In genomic region chr19:43763473-43763939, GRCh38 we compare ENCODE assay signal across 11 cellular contexts. TPM values are rescaled to one million over a fixed set of nuclear protein-coding genes. Genes with fewer than 3 reads are reported as not detected.
A peak's percentile ranks its signal among the peaks of the same experiment; 100 is the strongest.
DNase-seq lines count a peak whose midpoint lies in the region; ATAC-seq, FAIRE-seq and TF ChIP-seq lines count a peak whose summit lies in the region.
"Had no signal": no experiment of that assay in that cellular context is flagged by ENCODE, and none has a peak within 500 bp of the region (broad histone marks: within the 10 kb centered on the region; RNA-seq: fewer than 3 reads in every experiment).

No MANE protein-coding gene starts in this region.

- peaks cover 77% of the 10 kb centered on the region for H3K4me1 Mint-ChIP-seq in activated B cell treated with CpG ODN at 0.5 μM for 24 hours
- peaks cover 6% of the 10 kb centered on the region for H3K4me1 Mint-ChIP-seq in endodermal cell

- H3K9me3 Mint-ChIP-seq in activated B cell treated with CpG ODN at 0.5 μM for 24 hours (no peaks in the 10 kb centered on the region), endodermal cell (no peaks in the 10 kb centered on the region)

- no peak overlapping the region for H3K4me3 ChIP-seq in A549
- no peak overlapping the region for H3K4me3 ChIP-seq in endodermal cell (ENCODE audit: low read length)
- H3K4me3 ChIP-seq: heart left ventricle had no signal

- H3K27ac ChIP-seq in A549: peak overlapping the region; percentile 90 to 92; a peak in 5 of 6 replicates
- no peak overlapping the region for H3K27ac ChIP-seq in endodermal cell (ENCODE audit: low read depth, low read length)

- H3K9me3 ChIP-seq in A549 (no peaks in the 10 kb centered on the region), endodermal cell (ENCODE audit: control insufficient read depth, low read length) (no peaks in the 10 kb centered on the region)
- H3K9me3 ChIP-seq: heart left ventricle had no signal

- FAIRE-seq in A549 (lab: Jason Lieb, UNC) (no peak), GM18507 (lab: Jason Lieb, UNC) (peak; percentile 87)

- POLR2A ChIA-PET in A549 (lab: Yijun Ruan, JAX): interaction anchor here (1.2 to 1.5 kb wide), 3 partner anchors 9 to 95 kb away, joined by 4 to 10 read pairs (median 4); partner anchors contain the start of gene SMG9
- POLR2A ChIA-PET in activated B cell treated with CpG ODN at 0.5 μM for 24 hours (lab: Charles Lee): interaction anchor here (0.7 to 24.7 kb wide), 4 partner anchors 11 to 230 kb away, joined by 3 to 661 read pairs (median 180); partner anchors contain the start of genes KCNN4 and SMG9

- no peak for TF ChIP-seq RAD21 in A549 (conservative IDR thresholded peaks at IDR 0.05 in 1 of 2, IDR thresholded peaks at IDR 0.05 in 1 of 2)

- TF ChIP-seq EP300 in A549 (IDR thresholded peaks at IDR 0.05): no peak

- H3K27me3 Mint-ChIP-seq in activated B cell treated with CpG ODN at 0.5 μM for 24 hours (no peaks in the 10 kb centered on the region), endodermal cell (ENCODE audit: insufficient read depth) (peaks cover 7% of the 10 kb centered on the region)

- H3K36me3 ChIP-seq in endodermal cell (ENCODE audit: control insufficient read depth, insufficient read depth, low read length): no peaks in the 10 kb centered on the region
- H3K36me3 ChIP-seq: heart left ventricle had no signal

- TF ChIP-seq POLR2A in A549 (IDR thresholded peaks at IDR 0.05; ENCODE audit: low read length): no peak

- peak overlapping the region; percentile 61 for H3K4me3 Mint-ChIP-seq in activated B cell treated with CpG ODN at 0.5 μM for 24 hours
- no peak overlapping the region for H3K4me3 Mint-ChIP-seq in endodermal cell

- peak overlapping the region; percentile 86 for H3K27ac Mint-ChIP-seq in activated B cell treated with CpG ODN at 0.5 μM for 24 hours
- H3K27ac Mint-ChIP-seq in endodermal cell: no peak overlapping the region

- TF ChIP-seq CTCF in A549 (IDR thresholded peaks at IDR 0.05) (no peak), activated B cell treated with CpG ODN at 0.5 μM for 24 hours (IDR thresholded peaks at IDR 0.05) (no peak), endodermal cell (conservative IDR thresholded peaks at IDR 0.05) (no peak)

- intact Hi-C loops in activated B cell treated with CpG ODN at 0.5 μM for 24 hours (cut with micrococcal nuclease): no loop called here

- H3K36me3 Mint-ChIP-seq in activated B cell treated with CpG ODN at 0.5 μM for 24 hours (ENCODE audit: low read depth) (peaks cover 38% of the 10 kb centered on the region), endodermal cell (ENCODE audit: low read depth) (no peaks in the 10 kb centered on the region)

- ATAC-seq in A549 (no peak), activated B cell treated with CpG ODN at 0.5 μM for 24 hours (ENCODE audit: low read depth) (peak; percentile 4), HG02678 (IDR thresholded peaks at IDR 0.05; ENCODE audit: unreplicated experiment) (no peak)

- H3K4me1 ChIP-seq in A549: peaks cover 52% of the 10 kb centered on the region
- H3K4me1 ChIP-seq in endodermal cell (ENCODE audit: control insufficient read depth, insufficient read depth, low read length): no peaks in the 10 kb centered on the region

- CTCF ChIA-PET in A549 (lab: Yijun Ruan, JAX) (interaction anchor here (0.6 to 22.3 kb wide), 6 partner anchors 22 to 243 kb away, joined by 3 to 565 read pairs (median 20); partner anchors contain the start of genes KCNN4 and PLAUR), activated B cell treated with CpG ODN at 0.5 μM for 24 hours (lab: Charles Lee) (interaction anchor here (0.8 to 2.8 kb wide), 2 partner anchors 19 to 22 kb away, joined by 3 to 10 read pairs; no protein-coding TSS in a partner anchor)

- H3K4me2 ChIP-seq in A549: peak overlapping the region; percentile 32; the same call in 1 of the 3 replicates

- DNase-seq in A549 (ENCODE audit: low read depth in 1 of 2, low spot score in 1 of 2) (no peak), GM18507 (ENCODE audit: extremely low spot score, insufficient read length, low read depth) (no peak), activated B cell treated with CpG ODN at 0.5 μM for 24 hours (no peak), iris pigment epithelial cell (ENCODE audit: low read depth) (peak; percentile 57), NCI-H2029 treated with DMSO at 0.1 percent for 48 hours (lab: John Stamatoyannopoulos, UW) (no peak), cerebellar nuclear complex (lab: John Stamatoyannopoulos, UW) (no peak), endodermal cell (no peak)
- DNase-seq: activated T-cell treated with anti-CD3 and anti-CD28 coated beads, Interleukin-2, amount 50 U/mL, for 1 hour; NCI-H82 had no signal

- H3K9ac ChIP-seq in endodermal cell (ENCODE audit: extremely low read depth, low read length, poor library complexity, severe bottlenecking): no peak overlapping the region

- H3K27me3 ChIP-seq in endodermal cell (ENCODE audit: control insufficient read depth, insufficient read depth, low read length, poor library complexity, severe bottlenecking): no peaks in the 10 kb centered on the region
- H3K27me3 ChIP-seq: heart left ventricle had no signal

- WGBS in A549 (ENCODE audit: missing lambda C conversion rate): 71% methylated on average over 3 of the region's 3 CpGs
- 86 to 100% methylated on average over 3 of the region's 3 CpGs for WGBS in endodermal cell (ENCODE audit: insufficient coverage in 1 of 2, insufficient read length in 1 of 2), 2 experiments

TF ChIP-seq in A549, 52 proteins besides CTCF, POLR2A, EP300 and RAD21:
- TF ChIP-seq ZSCAN20 (CRISPR knock-in tag; IDR thresholded peaks at IDR 0.05): no peak
- TF ChIP-seq MYC (IDR thresholded peaks at IDR 0.05; ENCODE audit: borderline replicate concordance, low read length): no peak
- no peak for TF ChIP-seq BHLHE40 (IDR thresholded peaks at IDR 0.05; ENCODE audit: low read depth, low read length)
- TF ChIP-seq RFX5 (IDR thresholded peaks at IDR 0.05): no peak

RNA-seq across cellular contexts. Expression of gene SMG9, which starts 8.7 kb away (rescaled TPM):
- 14.2 and 24.4 TPM in 2 replicates for polyA plus RNA-seq in A549 (2011; rRNA removed)
- polyA plus RNA-seq in A549 (2012; cell fraction: cytosol; rRNA removed): 21.1 and 23.9 TPM in 2 replicates
- polyA plus RNA-seq in A549 (2012; cell fraction: nucleus; rRNA removed): 112 and 116 TPM in 2 replicates
- 44.2 to 47.3 TPM (median 46.7 TPM) in 3 replicates for polyA plus RNA-seq in A549 (2017; fragmentation: RNase III; extraction: RNeasy Plus Mini Kit Qiagen cat#74134 plus additional on column Dnase treatment)
- 18.3 and 18.5 TPM in 2 replicates for polyA minus RNA-seq in A549 (2011; rRNA and poly(A)+ RNA removed)
- total RNA-seq in activated B cell treated with CpG ODN at 0.5 μM for 24 hours: 91.2 and 105 TPM in 2 replicates
- total RNA-seq in endodermal cell: 10 to 100 TPM; 44.6 to 53.8 TPM
- 43.1 TPM for polyA plus RNA-seq in endodermal cell (2013, experiment 1 of 2)
- polyA plus RNA-seq in endodermal cell (2013, experiment 2 of 2): 38.6 TPM

RNA-seq across cellular contexts. Expression of gene KCNN4, which starts 17.3 kb away (rescaled TPM):
- 15.7 and 20.7 TPM in 2 replicates for polyA plus RNA-seq in A549 (2011; rRNA removed)
- 20.1 and 24.6 TPM in 2 replicates for polyA plus RNA-seq in A549 (2012; cell fraction: cytosol; rRNA removed)
- 87.0 TPM in 2 replicates for polyA plus RNA-seq in A549 (2012; cell fraction: nucleus; rRNA removed)
- polyA plus RNA-seq in A549 (2017; fragmentation: RNase III; extraction: RNeasy Plus Mini Kit Qiagen cat#74134 plus additional on column Dnase treatment): 16.9 to 21.0 TPM (median 20.7 TPM) in 3 replicates
- 22.6 and 25.6 TPM in 2 replicates for polyA minus RNA-seq in A549 (2011; rRNA and poly(A)+ RNA removed)
- 137 and 154 TPM in 2 replicates for total RNA-seq in activated B cell treated with CpG ODN at 0.5 μM for 24 hours
- not detected for total RNA-seq in endodermal cell
- polyA plus RNA-seq in endodermal cell (2013, experiment 1 of 2): 0.89 TPM
- polyA plus RNA-seq in endodermal cell (2013, experiment 2 of 2): 0.29 TPM

RNA-seq across cellular contexts. Expression of gene LYPD5, which starts 38.7 kb away (rescaled TPM):
- 0.12 and 0.16 TPM in 2 replicates for polyA plus RNA-seq in A549 (2011; rRNA removed)
- 0.15 and 0.19 TPM in 2 replicates for polyA plus RNA-seq in A549 (2012; cell fraction: cytosol; rRNA removed)
- 0.28 and 0.33 TPM in 2 replicates for polyA plus RNA-seq in A549 (2012; cell fraction: nucleus; rRNA removed)
- 0.09 to 0.22 TPM (median 0.18 TPM) in 3 replicates for polyA plus RNA-seq in A549 (2017; fragmentation: RNase III; extraction: RNeasy Plus Mini Kit Qiagen cat#74134 plus additional on column Dnase treatment)
- 0.37 and 1.0 TPM in 2 replicates for polyA minus RNA-seq in A549 (2011; rRNA and poly(A)+ RNA removed)
- 0.44 TPM in 1 of 2 replicates, not detected in the other for total RNA-seq in activated B cell treated with CpG ODN at 0.5 μM for 24 hours
- total RNA-seq in endodermal cell: under 1 TPM in 1 of 2 donors, not detected in 1; 0.11 TPM
- polyA plus RNA-seq in endodermal cell (2013, experiment 1 of 2): not detected
- polyA plus RNA-seq in endodermal cell (2013, experiment 2 of 2): not detected

RNA-seq across cellular contexts. Expression of gene IRGC, which starts 47.6 kb away (rescaled TPM):
- polyA plus RNA-seq in A549 (2011; rRNA removed): not detected in 2 replicates
- not detected in 2 replicates for polyA plus RNA-seq in A549 (2012; cell fraction: cytosol; rRNA removed)
- polyA plus RNA-seq in A549 (2012; cell fraction: nucleus; rRNA removed): not detected in 2 replicates
- polyA plus RNA-seq in A549 (2017; fragmentation: RNase III; extraction: RNeasy Plus Mini Kit Qiagen cat#74134 plus additional on column Dnase treatment): not detected in 3 replicates
- not detected in 2 replicates for polyA minus RNA-seq in A549 (2011; rRNA and poly(A)+ RNA removed)
- not detected in 2 replicates for total RNA-seq in activated B cell treated with CpG ODN at 0.5 μM for 24 hours
- not detected for total RNA-seq in endodermal cell
- polyA plus RNA-seq in endodermal cell (2013, experiment 1 of 2): not detected
- polyA plus RNA-seq in endodermal cell (2013, experiment 2 of 2): not detected
- total RNA-seq: heart left ventricle had no signal
- polyA plus RNA-seq: heart left ventricle had no signal

Comparison
In these comparisons a context has a peak if more than half of its experiments do, and no peak if none do; other contexts are left out.
1. RNA of gene KCNN4, which starts 17.3 kb away (total RNA-seq): 137 to 154 TPM in activated B cell treated with CpG ODN at 0.5 μM for 24 hours; not detected in endodermal cell; every median in the first group is over 100 times any median in the second.